In genomic region chr14:73886449-73887115, GRCh38 we compare ENCODE assay signal across 1 cellular context.
A peak's percentile ranks its signal among the peaks of the same experiment; 100 is the strongest.
TF ChIP-seq lines count a peak whose summit lies in the region.

ZNF410 (plus strand) TSS chr14:73886859; CDS start chr14:73892176, 5,317 bp downstream.

TF ChIP-seq in HEK293, 187 proteins besides CTCF, POLR2A, EP300 and RAD21 (continued from another document and continues in another):
- TF ChIP-seq, protein P1, sequence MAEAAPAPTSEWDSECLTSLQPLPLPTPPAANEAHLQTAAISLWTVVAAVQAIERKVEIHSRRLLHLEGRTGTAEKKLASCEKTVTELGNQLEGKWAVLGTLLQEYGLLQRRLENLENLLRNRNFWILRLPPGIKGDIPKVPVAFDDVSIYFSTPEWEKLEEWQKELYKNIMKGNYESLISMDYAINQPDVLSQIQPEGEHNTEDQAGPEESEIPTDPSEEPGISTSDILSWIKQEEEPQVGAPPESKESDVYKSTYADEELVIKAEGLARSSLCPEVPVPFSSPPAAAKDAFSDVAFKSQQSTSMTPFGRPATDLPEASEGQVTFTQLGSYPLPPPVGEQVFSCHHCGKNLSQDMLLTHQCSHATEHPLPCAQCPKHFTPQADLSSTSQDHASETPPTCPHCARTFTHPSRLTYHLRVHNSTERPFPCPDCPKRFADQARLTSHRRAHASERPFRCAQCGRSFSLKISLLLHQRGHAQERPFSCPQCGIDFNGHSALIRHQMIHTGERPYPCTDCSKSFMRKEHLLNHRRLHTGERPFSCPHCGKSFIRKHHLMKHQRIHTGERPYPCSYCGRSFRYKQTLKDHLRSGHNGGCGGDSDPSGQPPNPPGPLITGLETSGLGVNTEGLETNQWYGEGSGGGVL (tag by site-specific recombination; IDR thresholded peaks at IDR 0.05) = peak; percentile 41; the same call in 1 of the 2 replicates
- TF ChIP-seq ZNF707 (tag by site-specific recombination; IDR thresholded peaks at IDR 0.05) (no peak), ZNF473 (tag by site-specific recombination; IDR thresholded peaks at IDR 0.05) (no peak), ZEB2 (tag by site-specific recombination; IDR thresholded peaks at IDR 0.05) (peak; percentile 93), ZNF24 (tag by site-specific recombination; IDR thresholded peaks at IDR 0.05) (no peak), ZBTB8A (tag by site-specific recombination; IDR thresholded peaks at IDR 0.05) (peak; percentile 79), ZNF664 (tag by site-specific recombination; IDR thresholded peaks at IDR 0.05) (no peak), ZBTB17 (tag by site-specific recombination; IDR thresholded peaks at IDR 0.05) (peak; percentile 88), ZBTB26 (tag by site-specific recombination; optimal IDR thresholded peaks at IDR 0.05) (peak; percentile 73), ZNF518A (tag by site-specific recombination; conservative IDR thresholded peaks at IDR 0.05; ENCODE audit: low read depth) (peak; percentile 68), WT1 (tag by site-specific recombination; IDR thresholded peaks at IDR 0.05) (peak; percentile 39; the same call in 1 of the 2 replicates), ZNF133 (tag by site-specific recombination; IDR thresholded peaks at IDR 0.05) (no peak), ZNF19 (tag by site-specific recombination; IDR thresholded peaks at IDR 0.05; ENCODE audit: low read depth) (no peak), ZNF292 (tag by site-specific recombination; IDR thresholded peaks at IDR 0.05; ENCODE audit: borderline replicate concordance, low read depth) (no peak), MYNN (tag by site-specific recombination; IDR thresholded peaks at IDR 0.05; ENCODE audit: borderline replicate concordance) (no peak), ZBTB20 (tag by site-specific recombination; IDR thresholded peaks at IDR 0.05) (peak; percentile 90), ZNF571 (tag by site-specific recombination; IDR thresholded peaks at IDR 0.05) (no peak), GLIS1 (tag by site-specific recombination; IDR thresholded peaks at IDR 0.05) (peak; percentile 91), KLF8 (tag by site-specific recombination; IDR thresholded peaks at IDR 0.05) (peak; percentile 82), ZNF830 (tag by site-specific recombination; IDR thresholded peaks at IDR 0.05; ENCODE audit: low read depth) (no peak), ZNF596 (tag by site-specific recombination; IDR thresholded peaks at IDR 0.05) (no peak), ZNF704 (tag by site-specific recombination; IDR thresholded peaks at IDR 0.05) (peak; percentile 81; the same call in 1 of the 2 replicates), BCL11A (tag by site-specific recombination; IDR thresholded peaks at IDR 0.05; ENCODE audit: low read depth) (peak; percentile 51; the same call in 1 of the 2 replicates), ZNF629 (tag by site-specific recombination; IDR thresholded peaks at IDR 0.05) (peak; percentile 97), ZNF138 (tag by site-specific recombination; IDR thresholded peaks at IDR 0.05; ENCODE audit: borderline replicate concordance) (no peak), ZNF121 (tag by site-specific recombination; IDR thresholded peaks at IDR 0.05) (no peak), ZNF654 (tag by site-specific recombination; IDR thresholded peaks at IDR 0.05; ENCODE audit: low read depth) (no peak), ZNF112 (tag by site-specific recombination; IDR thresholded peaks at IDR 0.05) (no peak), ZBTB21 (tag by site-specific recombination; IDR thresholded peaks at IDR 0.05) (peak; percentile 93), ZNF354C (tag by site-specific recombination; IDR thresholded peaks at IDR 0.05; ENCODE audit: borderline replicate concordance, low read depth) (no peak), PRDM10 (tag by site-specific recombination; IDR thresholded peaks at IDR 0.05) (peak; percentile 96), ZNF239 (tag by site-specific recombination; IDR thresholded peaks at IDR 0.05) (no peak), ZSCAN30 (tag by site-specific recombination; IDR thresholded peaks at IDR 0.05) (peak; percentile 95), ZNF114 (tag by site-specific recombination; IDR thresholded peaks at IDR 0.05) (no peak), PRDM1 (tag by site-specific recombination; IDR thresholded peaks at IDR 0.05) (peak; percentile 34; the same call in 1 of the 2 replicates), ZIC2 (tag by site-specific recombination; IDR thresholded peaks at IDR 0.05) (peak; percentile 61), ZNF548 (tag by site-specific recombination; IDR thresholded peaks at IDR 0.05) (no peak), SCRT2 (tag by site-specific recombination; IDR thresholded peaks at IDR 0.05) (no peak), ZNF555 (tag by site-specific recombination; conservative IDR thresholded peaks at IDR 0.05) (no peak), ZNF610 (tag by site-specific recombination; IDR thresholded peaks at IDR 0.05; ENCODE audit: borderline replicate concordance) (peak; percentile 50; the same call in 1 of the 2 replicates), ZXDB (tag by site-specific recombination; IDR thresholded peaks at IDR 0.05) (peak; percentile 82), ZNF274 (IDR thresholded peaks at IDR 0.05; ENCODE audit: low read length) (no peak), ZNF274 (tag by site-specific recombination; IDR thresholded peaks at IDR 0.05; ENCODE audit: borderline replicate concordance) (no peak), ZNF76 (tag by site-specific recombination; IDR thresholded peaks at IDR 0.05; ENCODE audit: borderline replicate concordance, low read depth) (peak; percentile 64; the same call in 1 of the 2 replicates)
- TF ChIP-seq, protein P2, sequence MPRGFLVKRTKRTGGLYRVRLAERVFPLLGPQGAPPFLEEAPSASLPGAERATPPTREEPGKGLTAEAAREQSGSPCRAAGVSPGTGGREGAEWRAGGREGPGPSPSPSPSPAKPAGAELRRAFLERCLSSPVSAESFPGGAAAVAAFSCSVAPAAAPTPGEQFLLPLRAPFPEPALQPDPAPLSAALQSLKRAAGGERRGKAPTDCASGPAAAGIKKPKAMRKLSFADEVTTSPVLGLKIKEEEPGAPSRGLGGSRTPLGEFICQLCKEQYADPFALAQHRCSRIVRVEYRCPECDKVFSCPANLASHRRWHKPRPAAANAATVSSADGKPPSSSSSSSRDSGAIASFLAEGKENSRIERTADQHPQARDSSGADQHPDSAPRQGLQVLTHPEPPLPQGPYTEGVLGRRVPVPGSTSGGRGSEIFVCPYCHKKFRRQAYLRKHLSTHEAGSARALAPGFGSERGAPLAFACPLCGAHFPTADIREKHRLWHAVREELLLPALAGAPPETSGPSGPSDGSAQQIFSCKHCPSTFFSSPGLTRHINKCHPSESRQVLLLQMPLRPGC (tag by site-specific recombination; IDR thresholded peaks at IDR 0.05) = no peak
- TF ChIP-seq, protein P3, sequence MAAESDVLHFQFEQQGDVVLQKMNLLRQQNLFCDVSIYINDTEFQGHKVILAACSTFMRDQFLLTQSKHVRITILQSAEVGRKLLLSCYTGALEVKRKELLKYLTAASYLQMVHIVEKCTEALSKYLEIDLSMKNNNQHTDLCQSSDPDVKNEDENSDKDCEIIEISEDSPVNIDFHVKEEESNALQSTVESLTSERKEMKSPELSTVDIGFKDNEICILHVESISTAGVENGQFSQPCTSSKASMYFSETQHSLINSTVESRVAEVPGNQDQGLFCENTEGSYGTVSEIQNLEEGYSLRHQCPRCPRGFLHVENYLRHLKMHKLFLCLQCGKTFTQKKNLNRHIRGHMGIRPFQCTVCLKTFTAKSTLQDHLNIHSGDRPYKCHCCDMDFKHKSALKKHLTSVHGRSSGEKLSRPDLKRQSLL (tag by site-specific recombination; IDR thresholded peaks at IDR 0.05) = peak; percentile 39; the same call in 1 of the 2 replicates
- TF ChIP-seq, protein P4, sequence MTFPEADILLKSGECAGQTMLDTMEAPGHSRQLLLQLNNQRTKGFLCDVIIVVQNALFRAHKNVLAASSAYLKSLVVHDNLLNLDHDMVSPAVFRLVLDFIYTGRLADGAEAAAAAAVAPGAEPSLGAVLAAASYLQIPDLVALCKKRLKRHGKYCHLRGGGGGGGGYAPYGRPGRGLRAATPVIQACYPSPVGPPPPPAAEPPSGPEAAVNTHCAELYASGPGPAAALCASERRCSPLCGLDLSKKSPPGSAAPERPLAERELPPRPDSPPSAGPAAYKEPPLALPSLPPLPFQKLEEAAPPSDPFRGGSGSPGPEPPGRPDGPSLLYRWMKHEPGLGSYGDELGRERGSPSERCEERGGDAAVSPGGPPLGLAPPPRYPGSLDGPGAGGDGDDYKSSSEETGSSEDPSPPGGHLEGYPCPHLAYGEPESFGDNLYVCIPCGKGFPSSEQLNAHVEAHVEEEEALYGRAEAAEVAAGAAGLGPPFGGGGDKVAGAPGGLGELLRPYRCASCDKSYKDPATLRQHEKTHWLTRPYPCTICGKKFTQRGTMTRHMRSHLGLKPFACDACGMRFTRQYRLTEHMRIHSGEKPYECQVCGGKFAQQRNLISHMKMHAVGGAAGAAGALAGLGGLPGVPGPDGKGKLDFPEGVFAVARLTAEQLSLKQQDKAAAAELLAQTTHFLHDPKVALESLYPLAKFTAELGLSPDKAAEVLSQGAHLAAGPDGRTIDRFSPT (tag by site-specific recombination; IDR thresholded peaks at IDR 0.05) = no peak
